Comparison of ENCODE assay signal across 1 cellular context in genomic region chr10:128912568-128913311, GRCh38.
TF ChIP-seq lines count a peak whose summit lies in the region.

No MANE protein-coding gene starts in this region.

TF ChIP-seq in K562, 482 proteins besides CTCF, POLR2A, EP300 and RAD21 (continued from another document):
- TF ChIP-seq, protein P1, sequence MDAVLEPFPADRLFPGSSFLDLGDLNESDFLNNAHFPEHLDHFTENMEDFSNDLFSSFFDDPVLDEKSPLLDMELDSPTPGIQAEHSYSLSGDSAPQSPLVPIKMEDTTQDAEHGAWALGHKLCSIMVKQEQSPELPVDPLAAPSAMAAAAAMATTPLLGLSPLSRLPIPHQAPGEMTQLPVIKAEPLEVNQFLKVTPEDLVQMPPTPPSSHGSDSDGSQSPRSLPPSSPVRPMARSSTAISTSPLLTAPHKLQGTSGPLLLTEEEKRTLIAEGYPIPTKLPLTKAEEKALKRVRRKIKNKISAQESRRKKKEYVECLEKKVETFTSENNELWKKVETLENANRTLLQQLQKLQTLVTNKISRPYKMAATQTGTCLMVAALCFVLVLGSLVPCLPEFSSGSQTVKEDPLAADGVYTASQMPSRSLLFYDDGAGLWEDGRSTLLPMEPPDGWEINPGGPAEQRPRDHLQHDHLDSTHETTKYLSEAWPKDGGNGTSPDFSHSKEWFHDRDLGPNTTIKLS (IDR thresholded peaks at IDR 0.05; ENCODE audit: borderline replicate concordance, low read depth) = no peak
- TF ChIP-seq RFX1 (IDR thresholded peaks at IDR 0.05) (peak; percentile 50), CEBPG (CRISPR knock-in tag; IDR thresholded peaks at IDR 0.05) (no peak), CEBPG (tag; conservative IDR thresholded peaks at IDR 0.05 in 1 of 2, IDR thresholded peaks at IDR 0.05 in 1 of 2) (no peak)
- TF ChIP-seq, protein P2, sequence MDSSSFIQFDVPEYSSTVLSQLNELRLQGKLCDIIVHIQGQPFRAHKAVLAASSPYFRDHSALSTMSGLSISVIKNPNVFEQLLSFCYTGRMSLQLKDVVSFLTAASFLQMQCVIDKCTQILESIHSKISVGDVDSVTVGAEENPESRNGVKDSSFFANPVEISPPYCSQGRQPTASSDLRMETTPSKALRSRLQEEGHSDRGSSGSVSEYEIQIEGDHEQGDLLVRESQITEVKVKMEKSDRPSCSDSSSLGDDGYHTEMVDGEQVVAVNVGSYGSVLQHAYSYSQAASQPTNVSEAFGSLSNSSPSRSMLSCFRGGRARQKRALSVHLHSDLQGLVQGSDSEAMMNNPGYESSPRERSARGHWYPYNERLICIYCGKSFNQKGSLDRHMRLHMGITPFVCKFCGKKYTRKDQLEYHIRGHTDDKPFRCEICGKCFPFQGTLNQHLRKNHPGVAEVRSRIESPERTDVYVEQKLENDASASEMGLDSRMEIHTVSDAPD (CRISPR knock-in tag; IDR thresholded peaks at IDR 0.05) = no peak
- TF ChIP-seq, protein P3, sequence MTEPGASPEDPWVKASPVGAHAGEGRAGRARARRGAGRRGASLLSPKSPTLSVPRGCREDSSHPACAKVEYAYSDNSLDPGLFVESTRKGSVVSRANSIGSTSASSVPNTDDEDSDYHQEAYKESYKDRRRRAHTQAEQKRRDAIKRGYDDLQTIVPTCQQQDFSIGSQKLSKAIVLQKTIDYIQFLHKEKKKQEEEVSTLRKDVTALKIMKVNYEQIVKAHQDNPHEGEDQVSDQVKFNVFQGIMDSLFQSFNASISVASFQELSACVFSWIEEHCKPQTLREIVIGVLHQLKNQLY (CRISPR knock-in tag; conservative IDR thresholded peaks at IDR 0.05) = no peak
TF ChIP-seq in K562: peak in this region for 1.
